17 cellular contexts compared by ENCODE assay signal in genomic region chr2:231568785-231569435, GRCh38. TPM values are rescaled to one million over a fixed set of nuclear protein-coding genes. Genes with fewer than 3 reads are reported as not detected.
DNase-seq lines count a peak whose midpoint lies in the region; ATAC-seq and TF ChIP-seq lines count a peak whose summit lies in the region.
"Had no signal": no experiment of that assay in that cellular context is flagged by ENCODE, and none has a peak within 500 bp of the region (broad histone marks: within the 10 kb centered on the region; RNA-seq: fewer than 3 reads in every experiment).

No MANE protein-coding gene starts in this region.

- TF ChIP-seq CTCF in H9 (conservative IDR thresholded peaks at IDR 0.05): no peak
- TF ChIP-seq CTCF in WTC11 (IDR thresholded peaks at IDR 0.05): no peak

- no peak overlapping the region for H2AFZ ChIP-seq in H9 (ENCODE audit: low read length)

- no peak overlapping the region for H3K4me2 ChIP-seq in H9 (ENCODE audit: insufficient read depth, insufficient read length, low read length)

- no peaks in the 10 kb centered on the region for H4K20me1 ChIP-seq in H9 (ENCODE audit: control insufficient read depth, insufficient read depth, insufficient read length)

- no peak overlapping the region for H3T11ph ChIP-seq in H9 (ENCODE audit: low read length)

- H3K14ac ChIP-seq in H9 (ENCODE audit: insufficient read depth, low read length): peak overlapping the region; percentile 37; the same call in 1 of the 2 replicates

- H3K18ac ChIP-seq in H9 (ENCODE audit: insufficient read length, low read depth, low read length): peak overlapping the region; percentile 70

- H3K23me2 ChIP-seq in H9 (ENCODE audit: insufficient read length, low read depth, low read length, poor library complexity, severe bottlenecking): peaks cover 5% of the 10 kb centered on the region

- POLR2A ChIA-PET in WTC11 (lab: Charles Lee): interaction anchor here (0.6 to 1.2 kb wide), 2 partner anchors 139 to 311 kb away, joined by 3 to 6 read pairs; partner anchors contain the start of gene PTMA

- no peak overlapping the region for H2BK20ac ChIP-seq in H9 (ENCODE audit: low read depth, low read length, poor library complexity, severe bottlenecking)

- H3K23ac ChIP-seq in H9 (ENCODE audit: insufficient read length, low read depth, low read length): no peak overlapping the region

- H2AK5ac ChIP-seq in H9 (ENCODE audit: insufficient read length, low read length): no peak overlapping the region

- peak overlapping the region; percentile 50 for H2BK120ac ChIP-seq in H9 (ENCODE audit: low read depth, low read length, poor library complexity, severe bottlenecking)

- H3K4me1 ChIP-seq in H9 (ENCODE audit: insufficient read depth, low read length): peaks cover 11% of the 10 kb centered on the region; the same call in 1 of the 2 replicates

- no peaks in the 10 kb centered on the region for H3K27me3 Mint-ChIP-seq in activated T-cell treated with anti-CD3 and anti-CD28 coated beads, Interleukin-2, amount 50 U/mL, for 72 hours (ENCODE audit: low read depth)
- H3K27me3 Mint-ChIP-seq in activated T-cell treated with anti-CD3 and anti-CD28 coated beads, Interleukin-2, amount 50 U/mL, for 24 hours: no peaks in the 10 kb centered on the region
- no peaks in the 10 kb centered on the region for H3K27me3 Mint-ChIP-seq in H9 (ENCODE audit: low read depth)
- no peaks in the 10 kb centered on the region for H3K27me3 Mint-ChIP-seq in WTC11 (ENCODE audit: low read depth)
- H3K27me3 Mint-ChIP-seq: activated naive CD4-positive, alpha-beta T cell treated with anti-CD3 and anti-CD28 coated beads, Interleukin-2, amount 50 U/mL, for 24 hours had no signal

- no peaks in the 10 kb centered on the region for H3K9me3 ChIP-seq in H9 (ENCODE audit: control insufficient read depth, low read depth, low read length)
- H3K9me3 ChIP-seq: BE2C, neutrophil had no signal

- H3K27ac ChIP-seq in H9 (ENCODE audit: insufficient read length, low read depth, low read length): no peak overlapping the region
- H3K27ac ChIP-seq: neutrophil had no signal

- no peak for DNase-seq in activated T-cell treated with anti-CD3 and anti-CD28 coated beads, Interleukin-2, amount 50 U/mL, for 72 hours
- no peak for DNase-seq in activated T-cell treated with anti-CD3 and anti-CD28 coated beads, Interleukin-2, amount 50 U/mL, for 24 hours
- DNase-seq in H9 (no peak), WTC11 (ENCODE audit: low spot score) (no peak), sciatic nerve (ENCODE audit: low spot score) (no peak), cerebellar cortex (ENCODE audit: low spot score) (no peak), Ammon's horn (ENCODE audit: low spot score) (no peak)
- DNase-seq: BE2C; foreskin melanocyte; H7; KBM-7; NK-92 treated with Interleukin-12 subunit alpha and Interleukin-12 subunit beta, amount 100 ng/mL, for 24 hours had no signal

- H3K27ac Mint-ChIP-seq in activated T-cell treated with anti-CD3 and anti-CD28 coated beads, Interleukin-2, amount 50 U/mL, for 72 hours: no peak overlapping the region
- H3K27ac Mint-ChIP-seq in activated T-cell treated with anti-CD3 and anti-CD28 coated beads, Interleukin-2, amount 50 U/mL, for 24 hours: no peak overlapping the region
- peak overlapping the region; percentile 77 to 96 (median 95) for H3K27ac Mint-ChIP-seq in H9
- peak overlapping the region; percentile 82 for H3K27ac Mint-ChIP-seq in WTC11
- H3K27ac Mint-ChIP-seq: activated naive CD4-positive, alpha-beta T cell treated with anti-CD3 and anti-CD28 coated beads, Interleukin-2, amount 50 U/mL, for 24 hours; dendritic cell treated with granulocyte-macrophage colony-stimulating factor and Interleukin-4, amounts not matched to agents 40 ng/mL and 50 ng/mL, for 4 days had no signal

- H3K79me1 ChIP-seq in H9 (ENCODE audit: insufficient read depth, low read depth, low read length, poor library complexity, severe bottlenecking): no peaks in the 10 kb centered on the region

- H3K9me3 Mint-ChIP-seq in activated T-cell treated with anti-CD3 and anti-CD28 coated beads, Interleukin-2, amount 50 U/mL, for 72 hours: no peaks in the 10 kb centered on the region
- H3K9me3 Mint-ChIP-seq in activated T-cell treated with anti-CD3 and anti-CD28 coated beads, Interleukin-2, amount 50 U/mL, for 24 hours: no peaks in the 10 kb centered on the region
- H3K9me3 Mint-ChIP-seq in H9: peaks cover 22 to 25% of the 10 kb centered on the region in 2 experiments
- peaks cover 19% of the 10 kb centered on the region for H3K9me3 Mint-ChIP-seq in WTC11
- H3K9me3 Mint-ChIP-seq: activated naive CD4-positive, alpha-beta T cell treated with anti-CD3 and anti-CD28 coated beads, Interleukin-2, amount 50 U/mL, for 24 hours; dendritic cell treated with granulocyte-macrophage colony-stimulating factor and Interleukin-4, amounts not matched to agents 40 ng/mL and 50 ng/mL, for 4 days had no signal

- no peak overlapping the region for H3K4me3 Mint-ChIP-seq in activated T-cell treated with anti-CD3 and anti-CD28 coated beads, Interleukin-2, amount 50 U/mL, for 72 hours
- H3K4me3 Mint-ChIP-seq in activated T-cell treated with anti-CD3 and anti-CD28 coated beads, Interleukin-2, amount 50 U/mL, for 24 hours: no peak overlapping the region
- H3K4me3 Mint-ChIP-seq in H9 (no peak overlapping the region), WTC11 (no peak overlapping the region)
- H3K4me3 Mint-ChIP-seq: activated naive CD4-positive, alpha-beta T cell treated with anti-CD3 and anti-CD28 coated beads, Interleukin-2, amount 50 U/mL, for 24 hours; dendritic cell treated with granulocyte-macrophage colony-stimulating factor and Interleukin-4, amounts not matched to agents 40 ng/mL and 50 ng/mL, for 4 days had no signal

- H3K79me2 ChIP-seq in H9 (ENCODE audit: insufficient read depth, low read length): no peaks in the 10 kb centered on the region

- WGBS in H9 (ENCODE audit: extremely low coverage, insufficient read length, low lambda C conversion rate): no CpG with 5 or more reads among the region's 7 CpGs

- intact Hi-C loops in sciatic nerve (cut with DNase I): loop anchor here (5.0 kb wide), 1 partner anchor 33 kb away; no protein-coding TSS in a partner anchor

- no peak overlapping the region for H3K9ac ChIP-seq in H9 (ENCODE audit: extremely low read depth, insufficient read length, low read length)

- no peak overlapping the region for H3K56ac ChIP-seq in H9 (ENCODE audit: insufficient read length, low read depth, low read length)

- H3K4ac ChIP-seq in H9 (ENCODE audit: low read depth, low read length): no peak overlapping the region

- no peaks in the 10 kb centered on the region for H3K27me3 ChIP-seq in H9 (ENCODE audit: insufficient read depth, low read length)
- H3K27me3 ChIP-seq: BE2C, neutrophil had no signal

- H4K8ac ChIP-seq in H9 (replicated peaks; ENCODE audit: insufficient read length, low read depth, low read length): no peak overlapping the region

- H2BK5ac ChIP-seq in H9 (ENCODE audit: insufficient read length, low read length): no peak overlapping the region

- peak; percentile 37 to 63 for ATAC-seq in activated T-cell treated with anti-CD3 and anti-CD28 coated beads, Interleukin-2, amount 50 U/mL, for 72 hours (replicated peaks in 1 of 2)
- no peak for ATAC-seq in WTC11
- peak; percentile 15 for ATAC-seq in sciatic nerve

- H3K36me3 Mint-ChIP-seq in activated T-cell treated with anti-CD3 and anti-CD28 coated beads, Interleukin-2, amount 50 U/mL, for 72 hours (ENCODE audit: insufficient read depth in 2 of 2): no peaks in the 10 kb centered on the region
- H3K36me3 Mint-ChIP-seq in activated T-cell treated with anti-CD3 and anti-CD28 coated beads, Interleukin-2, amount 50 U/mL, for 24 hours (ENCODE audit: low read depth): no peaks in the 10 kb centered on the region
- H3K36me3 Mint-ChIP-seq in H9 (ENCODE audit: insufficient read depth in 1 of 3, low read depth in 3 of 3) (peaks cover 1 to 29% (median 5%) of the 10 kb centered on the region in 3 experiments; a peak in 4 of 7 replicates), WTC11 (peaks cover 24% of the 10 kb centered on the region)
- H3K36me3 Mint-ChIP-seq: activated naive CD4-positive, alpha-beta T cell treated with anti-CD3 and anti-CD28 coated beads, Interleukin-2, amount 50 U/mL, for 24 hours had no signal

- H2BK15ac ChIP-seq in H9 (ENCODE audit: low read depth, low read length): no peak overlapping the region

- CTCF ChIA-PET in WTC11 (lab: Charles Lee): interaction anchor here (0.6 to 10.7 kb wide), 7 partner anchors 10 to 106 kb away, joined by 3 to 142 read pairs (median 4); no protein-coding TSS in a partner anchor

- peaks cover 7% of the 10 kb centered on the region for H3K4me1 Mint-ChIP-seq in activated T-cell treated with anti-CD3 and anti-CD28 coated beads, Interleukin-2, amount 50 U/mL, for 72 hours (ENCODE audit: low read depth)
- H3K4me1 Mint-ChIP-seq in activated T-cell treated with anti-CD3 and anti-CD28 coated beads, Interleukin-2, amount 50 U/mL, for 24 hours (ENCODE audit: low read depth): peaks cover 7% of the 10 kb centered on the region
- H3K4me1 Mint-ChIP-seq in H9 (peaks cover 46 to 49% of the 10 kb centered on the region in 2 experiments), WTC11 (peaks cover 51% of the 10 kb centered on the region)

- H4K91ac ChIP-seq in H9 (ENCODE audit: insufficient read length, low read depth, low read length): peak overlapping the region; percentile 14

- no peak overlapping the region for H2BK12ac ChIP-seq in H9 (ENCODE audit: insufficient read length, low read depth, low read length)

- no peak overlapping the region for H4K5ac ChIP-seq in H9 (ENCODE audit: insufficient read length, low read depth, low read length)

TF ChIP-seq in WTC11, 78 proteins besides CTCF, POLR2A, EP300 and RAD21:
- TF ChIP-seq NFATC4 (CRISPR knock-in tag; IDR thresholded peaks at IDR 0.05) (no peak), SP1 (CRISPR knock-in tag; conservative IDR thresholded peaks at IDR 0.05) (0 out of 2 replicates have a peak, but pooled peaks have one; percentile 3)
TF ChIP-seq in WTC11: peak in this region for 1.

RNA-seq across cellular contexts. Expression of gene TEX44, which starts 23.8 kb away (rescaled TPM):
- total RNA-seq in activated T-cell treated with anti-CD3 and anti-CD28 coated beads, Interleukin-2, amount 50 U/mL, for 72 hours: not detected
- not detected in 2 replicates for total RNA-seq in H9 (2021)
- total RNA-seq in WTC11 (2021): not detected in 3 replicates
- not detected for total RNA-seq in sciatic nerve
- total RNA-seq: H7, mesenteric fat pad, temporal lobe had no signal

RNA-seq across cellular contexts. Expression of gene NMUR1, which starts 38.7 kb away (rescaled TPM):
- total RNA-seq in activated T-cell treated with anti-CD3 and anti-CD28 coated beads, Interleukin-2, amount 50 U/mL, for 72 hours: under 1 TPM in 1 of 2 donors, not detected in 1; 0.21 TPM
- total RNA-seq in H9 (2021) (0.13 and 0.20 TPM in 2 replicates), WTC11 (2021) (0.42 to 0.44 TPM (median 0.44 TPM) in 3 replicates), sciatic nerve (1.4 TPM)

Comparison
In these comparisons a context has a peak if more than half of its experiments do, and no peak if none do; other contexts are left out.
1. H3K27ac Mint-ChIP-seq: peak in H9 (3 of 3) and WTC11 (single experiment); none in activated T-cell treated with anti-CD3 and anti-CD28 coated beads, Interleukin-2, amount 50 U/mL, for 72 hours (single experiment) and activated T-cell treated with anti-CD3 and anti-CD28 coated beads, Interleukin-2, amount 50 U/mL, for 24 hours (single experiment).